Comparison of ENCODE assay signal across 20 cellular contexts in the genomic region with DNA sequence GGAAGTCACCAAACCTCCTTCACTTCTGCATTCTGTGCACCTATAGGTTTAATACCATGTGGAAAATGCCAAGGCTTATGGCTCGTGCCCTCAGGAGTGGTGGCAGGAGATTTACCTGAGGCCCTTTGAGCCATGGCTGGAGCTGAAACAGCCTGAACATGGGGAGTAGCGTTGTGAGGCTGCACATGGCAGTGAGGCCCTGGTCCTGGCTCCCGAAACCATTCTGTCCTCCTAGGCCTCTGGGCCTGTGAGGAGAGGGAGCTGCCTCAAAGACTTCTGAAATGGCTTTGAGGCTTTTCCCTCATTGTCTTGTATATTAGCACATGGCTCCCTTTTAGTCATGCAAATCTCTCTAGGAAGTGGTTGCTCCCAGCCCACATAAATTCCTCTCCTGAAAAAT. TPM values are rescaled to one million over a fixed set of nuclear protein-coding genes. Genes with fewer than 3 reads are reported as not detected.
A peak's percentile ranks its signal among the peaks of the same experiment; 100 is the strongest.
DNase-seq lines count a peak whose midpoint lies in the region; FAIRE-seq and TF ChIP-seq lines count a peak whose summit lies in the region.
"Had no signal": no experiment of that assay in that cellular context is flagged by ENCODE, and none has a peak within 500 bp of the region (broad histone marks: within the 10 kb centered on the region; RNA-seq: fewer than 3 reads in every experiment).

No MANE protein-coding gene starts in this region.

- no peak for TF ChIP-seq RAD21 in H1 (IDR thresholded peaks at IDR 0.05 in 1 of 2, conservative IDR thresholded peaks at IDR 0.05 in 1 of 2; ENCODE audit: low read depth in 2 of 2, low read length in 2 of 2)

- TF ChIP-seq CTCF in H1 (IDR thresholded peaks at IDR 0.05; ENCODE audit: control extremely low read depth in 1 of 3, insufficient read depth in 1 of 3, low read depth in 1 of 3, low read length in 3 of 3) = no peak

- H3K79me1 ChIP-seq in H1 (ENCODE audit: low read depth, low read length) (no peaks in the 10 kb centered on the region), mesendoderm (ENCODE audit: low read length) (no peaks in the 10 kb centered on the region)

- H3K4ac ChIP-seq in H1 (replicated peaks; ENCODE audit: insufficient read length, low read depth, low read length) = no peak overlapping the region
- H3K4ac ChIP-seq in mesendoderm (ENCODE audit: low read depth, low read length) = no peak overlapping the region

- no peak overlapping the region for H4K91ac ChIP-seq in H1 (replicated peaks; ENCODE audit: insufficient read length, low read length)

- H3K9ac ChIP-seq in NT2/D1 (ENCODE audit: insufficient read length, low read depth) (no peak overlapping the region), H1 (replicated peaks in 1 of 4; ENCODE audit: extremely low read depth in 1 of 4, low read depth in 3 of 4, low read length in 3 of 4) (no peak overlapping the region), mesendoderm (ENCODE audit: low read length) (no peak overlapping the region)
- H3K9ac ChIP-seq: BLaER1 had no signal

- H2BK15ac ChIP-seq in H1 (ENCODE audit: low read length) (no peak overlapping the region), mesendoderm (replicated peaks; ENCODE audit: low read depth) (no peak overlapping the region)

- H2AFZ ChIP-seq in H1 (ENCODE audit: low read length) = no peak overlapping the region

- DNase-seq in DMS53 (lab: John Stamatoyannopoulos, UW) (peak; percentile 30), DMS53 treated with DMSO at 0.1 percent for 48 hours (lab: John Stamatoyannopoulos, UW; ENCODE audit: unreplicated experiment) (no peak), NT2/D1 (ENCODE audit: low read depth, low spot score) (peak; percentile 67), H1 (ENCODE audit: low read depth in 1 of 2, low spot score in 2 of 2) (peak in 1 of 2 experiments; percentile 53), mesendoderm (peak; percentile 32), urothelium cell line (ENCODE audit: low spot score) (no peak), NCI-H2171 (lab: John Stamatoyannopoulos, UW) (no peak)
- DNase-seq in activated CD8-positive, alpha-beta memory T cell treated with anti-CD3 and anti-CD28 coated beads, Interleukin-2, amount 50 U/mL, for 4 hours = no peak
- DNase-seq: CD4-positive, alpha-beta memory T cell; DMS153; DND-41; GOT3; KG1 had no signal

- H3K79me2 ChIP-seq in H1 (ENCODE audit: control insufficient read depth in 1 of 2, insufficient read depth in 2 of 2, low read length in 2 of 2) (no peaks in the 10 kb centered on the region), mesendoderm (ENCODE audit: control insufficient read depth, insufficient read depth, low read length) (no peaks in the 10 kb centered on the region)

- H3K27me3 ChIP-seq in NT2/D1 (ENCODE audit: insufficient read depth, insufficient read length) (no peaks in the 10 kb centered on the region), H1 (replicated peaks in 1 of 4; ENCODE audit: control insufficient read depth in 3 of 4, extremely low read depth in 1 of 4, insufficient read depth in 3 of 4, low read length in 3 of 4) (no peaks in the 10 kb centered on the region), mesendoderm (ENCODE audit: insufficient read depth, low read length, poor library complexity) (no peaks in the 10 kb centered on the region)
- H3K27me3 ChIP-seq: BLaER1 had no signal

- no peak overlapping the region for H3K27ac ChIP-seq in H1 (ENCODE audit: low read depth, low read length)
- no peak overlapping the region for H3K27ac ChIP-seq in mesendoderm (ENCODE audit: low read depth, low read length)
- H3K27ac ChIP-seq: 22Rv1, BLaER1 had no signal

- H2BK120ac ChIP-seq in H1 (replicated peaks; ENCODE audit: low read depth, low read length) = no peak overlapping the region
- no peak overlapping the region for H2BK120ac ChIP-seq in mesendoderm (ENCODE audit: low read depth, low read length)

- no peak overlapping the region for H4K8ac ChIP-seq in H1 (ENCODE audit: extremely low read depth, insufficient read depth, low read length)
- H4K8ac ChIP-seq in mesendoderm (ENCODE audit: low read depth, low read length) = no peak overlapping the region

- no peak overlapping the region for H3K23ac ChIP-seq in H1 (ENCODE audit: insufficient read length)
- no peak overlapping the region for H3K23ac ChIP-seq in mesendoderm (ENCODE audit: low read length)

- no peak for FAIRE-seq in H1 (lab: Jason Lieb, UNC)
- no peak for FAIRE-seq in urothelium cell line (lab: Jason Lieb, UNC)
- FAIRE-seq: G401.6, GM12891, HTR-8/SVneo had no signal

- no peak overlapping the region for H2BK12ac ChIP-seq in H1 (ENCODE audit: low read depth, low read length)

- H4K5ac ChIP-seq in H1 (ENCODE audit: insufficient read length, low read depth, low read length) (no peak overlapping the region), mesendoderm (ENCODE audit: low read length) (no peak overlapping the region)

- no peaks in the 10 kb centered on the region for H3K23me2 ChIP-seq in H1 (ENCODE audit: low read depth, low read length)

- H3K56ac ChIP-seq in H1 (replicated peaks; ENCODE audit: insufficient read length, low read depth, low read length) = no peak overlapping the region
- no peak overlapping the region for H3K56ac ChIP-seq in mesendoderm (ENCODE audit: low read length)

- WGBS in H1 (ENCODE audit: extremely low coverage in 1 of 2, insufficient coverage in 1 of 2, insufficient read length in 1 of 2, insufficient replicate concordance in 2 of 2, low coverage in 1 of 2, low lambda C conversion rate in 2 of 2, missing lambda C conversion rate in 1 of 2), 2 experiments = 84% methylated on average over 3 of the region's 3 CpGs; no CpG with 5 or more reads in 1 of the 2 experiments
- WGBS in mesendoderm (ENCODE audit: extremely low coverage, insufficient coverage, low lambda C conversion rate) = no CpG with 5 or more reads among the region's 3 CpGs

- H3K4me1 ChIP-seq in NT2/D1 (ENCODE audit: insufficient read depth, insufficient read length) (no peaks in the 10 kb centered on the region), H1 (replicated peaks in 1 of 4; ENCODE audit: control insufficient read depth in 3 of 4, insufficient read depth in 4 of 4, low read length in 3 of 4) (no peaks in the 10 kb centered on the region), mesendoderm (ENCODE audit: control insufficient read depth, low read depth, low read length) (no peaks in the 10 kb centered on the region)
- H3K4me1 ChIP-seq: BLaER1, HAP-1 had no signal

- TF ChIP-seq POLR2A in H1 (IDR thresholded peaks at IDR 0.05; ENCODE audit: control extremely low read depth in 1 of 2, low read depth in 2 of 2, low read length in 2 of 2) = no peak

- no peak for TF ChIP-seq EP300 in H1 (IDR thresholded peaks at IDR 0.05; ENCODE audit: borderline replicate concordance in 1 of 2, low read depth in 2 of 2, low read length in 2 of 2)

- H3K9me3 ChIP-seq in NT2/D1 (ENCODE audit: insufficient read depth, low read length) (peaks cover 33% of the 10 kb centered on the region), H1 (ENCODE audit: insufficient read depth in 2 of 2, low read depth in 1 of 2, low read length in 1 of 2) (peaks cover 30 to 36% of the 10 kb centered on the region in 2 experiments)

- no peak overlapping the region for H2BK5ac ChIP-seq in H1 (ENCODE audit: low read depth, low read length)
- no peak overlapping the region for H2BK5ac ChIP-seq in mesendoderm (ENCODE audit: low read length)

- no peaks in the 10 kb centered on the region for H4K20me1 ChIP-seq in H1 (replicated peaks in 1 of 2; ENCODE audit: control insufficient read depth in 1 of 2, insufficient read depth in 2 of 2, low read length in 2 of 2)
- H4K20me1 ChIP-seq: BLaER1 had no signal

- POLR2A ChIA-PET in H1 (lab: Charles Lee; ENCODE audit: partially characterized antibody) = no interaction called here

- H3K18ac ChIP-seq in H1 (ENCODE audit: extremely low read depth, low read length) = no peak overlapping the region
- H3K18ac ChIP-seq in mesendoderm (ENCODE audit: low read length) = no peak overlapping the region

- H3K36me3 ChIP-seq in NT2/D1 (ENCODE audit: insufficient read depth, insufficient read length, low read length) = no peaks in the 10 kb centered on the region
- H3K36me3 ChIP-seq in H1 (ENCODE audit: control insufficient read depth in 2 of 4, insufficient read depth in 4 of 4, low read length in 3 of 4) = no peaks in the 10 kb centered on the region
- H3K36me3 ChIP-seq in mesendoderm (ENCODE audit: control insufficient read depth, insufficient read depth, low read length) = no peaks in the 10 kb centered on the region
- H3K36me3 ChIP-seq: BLaER1, HAP-1 had no signal

- H3K4me3 ChIP-seq in NT2/D1 (ENCODE audit: insufficient read length, low read depth) (no peak overlapping the region), H1 (ENCODE audit: extremely low read depth in 1 of 4, insufficient read depth in 2 of 4, low read depth in 3 of 4, low read length in 4 of 4) (no peak overlapping the region), mesendoderm (ENCODE audit: low read length) (no peak overlapping the region)
- H3K4me3 ChIP-seq: BLaER1, HAP-1 had no signal

- no peak overlapping the region for H3K4me2 ChIP-seq in H1 (ENCODE audit: insufficient read depth in 1 of 2, low read depth in 2 of 2, low read length in 2 of 2)
- no peak overlapping the region for H3K4me2 ChIP-seq in mesendoderm (ENCODE audit: low read length)
- H3K4me2 ChIP-seq: BLaER1 had no signal

- H2AK5ac ChIP-seq in H1 (ENCODE audit: low read depth, low read length) (no peak overlapping the region), mesendoderm (ENCODE audit: low read length) (no peak overlapping the region)

- CTCF ChIA-PET in H1 (lab: Charles Lee; ENCODE audit: partially characterized antibody) = no interaction called here

- no peak overlapping the region for H3K14ac ChIP-seq in H1 (ENCODE audit: insufficient read length)

- no peak overlapping the region for H2BK20ac ChIP-seq in H1 (ENCODE audit: low read length)

TF ChIP-seq in H1, 55 proteins besides CTCF, POLR2A, EP300 and RAD21 (continues in another document):
- TF ChIP-seq TEAD4 (IDR thresholded peaks at IDR 0.05; ENCODE audit: low read depth, low read length) (no peak), BCL11A (IDR thresholded peaks at IDR 0.05; ENCODE audit: low read depth in 2 of 2, low read length in 2 of 2) (no peak), NRF1 (IDR thresholded peaks at IDR 0.05; ENCODE audit: low read depth, low read length) (no peak), EZH2 (IDR thresholded peaks at IDR 0.05; ENCODE audit: low read depth, low read length, severe bottlenecking) (no peak), CBX5 (IDR thresholded peaks at IDR 0.05; ENCODE audit: low read depth, low read length) (peak; percentile 81; the same call in 1 of the 2 replicates)

RNA-seq across cellular contexts. Expression of gene PTGFR, which starts 20.6 kb away (rescaled TPM):
- total RNA-seq in H1 (2021; fragmentation: NEBNext Ultra II Directional; extraction: Animal tissue kit (Norgen Biotek cat#: 25700)) = 0.13 TPM in 1 of 2 replicates, not detected in the other
- polyA plus RNA-seq in H1 (2011; rRNA removed) = 0.02 and 0.05 TPM in 2 replicates
- 0.04 TPM for polyA plus RNA-seq in H1 (2011; cell fraction: cytosol; rRNA removed)
- polyA plus RNA-seq in H1 (2011; cell fraction: nucleus; rRNA removed) = not detected
- 0.05 TPM in 1 of 4 replicates, not detected in the others for polyA plus RNA-seq in H1 (2012, experiment 1 of 2)
- polyA plus RNA-seq in H1 (2012, experiment 2 of 2) = 0.03 TPM
- polyA plus RNA-seq in H1 (2013, experiment 1 of 2) = 0.06 TPM
- polyA plus RNA-seq in H1 (2013, experiment 2 of 2) = 0.04 TPM
- 0.10 and 0.19 TPM in 2 replicates for polyA minus RNA-seq in H1 (2011; rRNA and poly(A)+ RNA removed)
- polyA minus RNA-seq in H1 (2011; cell fraction: cytosol; rRNA and poly(A)+ RNA removed) = not detected
- polyA minus RNA-seq in H1 (2011; cell fraction: nucleus; rRNA and poly(A)+ RNA removed) = 0.60 TPM
- polyA plus RNA-seq in mesendoderm (2013, experiment 1 of 2) = 0.04 TPM
- 0.03 TPM for polyA plus RNA-seq in mesendoderm (2013, experiment 2 of 2)
- total RNA-seq: CD4-positive, alpha-beta memory T cell had no signal
- polyA plus RNA-seq: CD4-positive, alpha-beta memory T cell; IgD-negative memory B cell had no signal

Comparison
In these comparisons a context has a peak if more than half of its experiments do, and no peak if none do; other contexts are left out.
1. DNase-seq: peak in DMS53 (single experiment), NT2/D1 (single experiment) and mesendoderm (single experiment); none in DMS53 treated with DMSO at 0.1 percent for 48 hours (single experiment), urothelium cell line (single experiment), NCI-H2171 (single experiment) and activated CD8-positive, alpha-beta memory T cell treated with anti-CD3 and anti-CD28 coated beads, Interleukin-2, amount 50 U/mL, for 4 hours (single experiment).